28 cellular contexts compared by ENCODE assay signal in genomic region chrX:122818068-122818467, GRCh38.
"Had no signal": no experiment of that assay in that cellular context is flagged by ENCODE, and none has a peak within 500 bp of the region (broad histone marks: within the 10 kb centered on the region; RNA-seq: fewer than 3 reads in every experiment).

No MANE protein-coding gene starts in this region.

- DNase-seq: colonic mucosa; cortex of kidney; dermis blood vessel endothelial cell; effector CD4-positive, alpha-beta T cell; effector CD8-positive, alpha-beta T cell; effector memory CD4-positive, alpha-beta T cell; effector memory CD8-positive, alpha-beta T cell; endodermal cell; erythroblast; esophagus squamous epithelium; foreskin fibroblast; foreskin keratinocyte; foreskin melanocyte; gastrocnemius medialis; head of caudate nucleus; heart left ventricle; heart right ventricle had no signal

- H3K4me1 ChIP-seq: colonic mucosa, esophagus muscularis mucosa, esophagus squamous epithelium, foreskin keratinocyte, gastrocnemius medialis, gastroesophageal sphincter, heart left ventricle, heart right ventricle had no signal

- ATAC-seq: effector memory CD8-positive, alpha-beta T cell; esophagus mucosa; foreskin keratinocyte; gastrocnemius medialis; heart left ventricle; heart right ventricle had no signal

- H3K9me3 ChIP-seq: colonic mucosa, esophagus squamous epithelium, gastrocnemius medialis, gastroesophageal sphincter had no signal

- H3K27ac Mint-ChIP-seq: dendritic cell treated with granulocyte-macrophage colony-stimulating factor and Interleukin-4, amounts not matched to agents 40 ng/mL and 50 ng/mL, for 4 days; effector memory CD8-positive, alpha-beta T cell; endodermal cell had no signal

- FAIRE-seq: colon, endometrium, endothelial cell of umbilical vein, frontal cortex had no signal

- H3K4me3 ChIP-seq: colonic mucosa, coronary artery, dorsolateral prefrontal cortex, esophagus muscularis mucosa, esophagus squamous epithelium, gastrocnemius medialis, gastroesophageal sphincter, heart left ventricle, heart right ventricle had no signal

- H3K36me3 ChIP-seq: colonic mucosa, esophagus muscularis mucosa, esophagus squamous epithelium, gastrocnemius medialis, gastroesophageal sphincter, heart left ventricle, heart right ventricle had no signal

- H3K27me3 Mint-ChIP-seq: dendritic cell treated with granulocyte-macrophage colony-stimulating factor and Interleukin-4, amounts not matched to agents 40 ng/mL and 50 ng/mL, for 4 days; effector memory CD8-positive, alpha-beta T cell had no signal

- H3K4me3 Mint-ChIP-seq: dendritic cell treated with granulocyte-macrophage colony-stimulating factor and Interleukin-4, amounts not matched to agents 40 ng/mL and 50 ng/mL, for 4 days; effector memory CD8-positive, alpha-beta T cell; endodermal cell had no signal

- H3K27ac ChIP-seq: colonic mucosa, coronary artery, dorsolateral prefrontal cortex, epithelial cell of prostate, esophagus muscularis mucosa, esophagus squamous epithelium, foreskin keratinocyte, gastrocnemius medialis, gastroesophageal sphincter, heart left ventricle, heart right ventricle had no signal

- H3K4me1 Mint-ChIP-seq: endodermal cell had no signal
